Comparison of ENCODE assay signal across 19 cellular contexts in the genomic region with DNA sequence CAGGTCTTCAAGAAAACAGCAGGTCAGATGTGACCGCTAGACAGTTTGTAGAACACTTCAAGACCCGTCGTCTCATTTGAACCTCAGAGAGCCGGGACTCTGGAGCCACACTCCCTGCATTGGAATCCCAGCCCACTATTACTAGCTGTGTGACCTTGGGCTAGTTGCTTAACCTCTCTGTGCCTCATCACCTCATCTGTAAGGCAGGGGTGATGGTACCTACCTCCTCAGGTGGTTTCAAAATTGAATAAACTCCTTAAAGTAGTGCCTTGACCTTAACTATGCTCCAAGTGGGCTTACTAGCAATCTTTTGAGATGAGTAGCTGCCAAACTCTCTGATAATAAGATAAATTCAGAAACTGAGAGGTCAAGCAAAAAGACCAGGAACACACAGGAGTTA. TPM values are rescaled to one million over a fixed set of nuclear protein-coding genes. Genes with fewer than 3 reads are reported as not detected.
DNase-seq lines count a peak whose midpoint lies in the region; ATAC-seq, FAIRE-seq and TF ChIP-seq lines count a peak whose summit lies in the region.
"Had no signal": no experiment of that assay in that cellular context is flagged by ENCODE, and none has a peak within 500 bp of the region (broad histone marks: within the 10 kb centered on the region; RNA-seq: fewer than 3 reads in every experiment).

No MANE protein-coding gene starts in this region.

- CTCF ChIA-PET in RWPE1 (lab: Yijun Ruan, JAX): interaction anchor here (0.6 kb wide), 1 partner anchor 587 kb away, joined by 3 read pairs; no protein-coding TSS in a partner anchor

- peak overlapping the region in 5 of 7 donors; percentile 42 to 85 (median 65) for H3K27ac Mint-ChIP-seq in CD14-positive monocyte
- H3K27ac Mint-ChIP-seq: HFFc6 had no signal

- POLR2A ChIA-PET in RWPE1 (lab: Yijun Ruan, JAX; ENCODE audit: low non-redundant PET): no interaction called here

- no peak overlapping the region for H3K4me3 ChIP-seq in kidney (ENCODE audit: low read length in 2 of 2)
- H3K4me3 ChIP-seq: GM23248, SK-N-MC had no signal

- TF ChIP-seq CTCF in CD14-positive monocyte (IDR thresholded peaks at IDR 0.05) (no peak), RWPE1 (conservative IDR thresholded peaks at IDR 0.05; ENCODE audit: low read depth) (no peak), kidney (IDR thresholded peaks at IDR 0.05; ENCODE audit: borderline replicate concordance, extremely low read depth, insufficient read depth) (no peak)

- H3K9me3 Mint-ChIP-seq in CD14-positive monocyte: no peaks in the 10 kb centered on the region
- H3K9me3 Mint-ChIP-seq: CD4-positive, CD25-positive, alpha-beta regulatory T cell; HFFc6 had no signal

- no peak for ATAC-seq in sciatic nerve
- no peak for ATAC-seq in GM19455 (IDR thresholded peaks at IDR 0.05; ENCODE audit: unreplicated experiment)
- ATAC-seq in GM19463 (IDR thresholded peaks at IDR 0.05; ENCODE audit: unreplicated experiment): no peak

- H3K36me3 ChIP-seq in kidney (ENCODE audit: control insufficient read depth in 1 of 2, insufficient read depth in 2 of 2, low read length in 2 of 2): peaks cover 18 to 21% of the 10 kb centered on the region in 2 donors

- H3K9ac ChIP-seq in kidney (ENCODE audit: low read length in 2 of 2): peak overlapping the region in 1 of 2 donors; percentile 37
- H3K9ac ChIP-seq: GM23248 had no signal

- H3K4me3 Mint-ChIP-seq in CD14-positive monocyte: no peak overlapping the region
- H3K4me3 Mint-ChIP-seq: CD4-positive, CD25-positive, alpha-beta regulatory T cell; HFFc6 had no signal

- H3K27ac ChIP-seq in RWPE1: peak overlapping the region; percentile 56; the same call in 1 of the 2 replicates
- peak overlapping the region; percentile 44 to 71 for H3K27ac ChIP-seq in kidney (ENCODE audit: low read depth in 2 of 2, low read length in 2 of 2)
- H3K27ac ChIP-seq: GM23248, SK-N-MC had no signal

- DNase-seq in CD14-positive monocyte (ENCODE audit: low spot score) (no peak), RWPE1 (ENCODE audit: low spot score) (no peak), kidney (no peak), sciatic nerve (ENCODE audit: low spot score) (peak; percentile 8), iPS-NIHi11 (ENCODE audit: low spot score) (no peak), AG08396 (ENCODE audit: low spot score) (no peak)
- DNase-seq: ACHN; Calu3; CD4-positive, CD25-positive, alpha-beta regulatory T cell; GM23248; HFFc6; Karpas-422; MM.1S; NCI-H1092 treated with DMSO at 0.1 percent for 48 hours; NCI-H1694; NCI-H524 had no signal

- no peak for FAIRE-seq in kidney (lab: Jason Lieb, UNC)

- H3K36me3 Mint-ChIP-seq in CD14-positive monocyte: peaks cover 73 to 93% of the 10 kb centered on the region in 2 donors

- H3K27me3 Mint-ChIP-seq in CD14-positive monocyte (ENCODE audit: low read depth in 3 of 3): peaks cover 0 to 2% (median 0%) of the 10 kb centered on the region in 3 donors
- H3K27me3 Mint-ChIP-seq: CD4-positive, CD25-positive, alpha-beta regulatory T cell had no signal

- peaks cover 12 to 15% of the 10 kb centered on the region in 2 donors for H3K4me1 ChIP-seq in kidney (ENCODE audit: control insufficient read depth in 1 of 2, insufficient read depth in 1 of 2, low read depth in 1 of 2, low read length in 2 of 2)

- intact Hi-C loops in CD14-positive monocyte (cut with micrococcal nuclease): no loop called here
- intact Hi-C loops in kidney (cut with DNase I): no loop called here
- intact Hi-C loops in sciatic nerve (cut with DNase I): no loop called here

- peaks cover 11% of the 10 kb centered on the region for H3K4me1 Mint-ChIP-seq in CD14-positive monocyte

- H3K9me3 ChIP-seq in kidney (ENCODE audit: control insufficient read depth in 1 of 2, low read length in 2 of 2): no peaks in the 10 kb centered on the region

RNA-seq across cellular contexts. Expression of a gene that starts 43.8 kb away (rescaled TPM):
- polyA plus RNA-seq in CD14-positive monocyte (10 to 100 TPM; 41.0 to 49.9 TPM), kidney (ENCODE audit: insufficient read depth, low read depth, low replicate concordance) (108 TPM)
- total RNA-seq in kidney (132 TPM), sciatic nerve (91.3 TPM)
